23 cellular contexts compared by ENCODE assay signal in the genomic region with DNA sequence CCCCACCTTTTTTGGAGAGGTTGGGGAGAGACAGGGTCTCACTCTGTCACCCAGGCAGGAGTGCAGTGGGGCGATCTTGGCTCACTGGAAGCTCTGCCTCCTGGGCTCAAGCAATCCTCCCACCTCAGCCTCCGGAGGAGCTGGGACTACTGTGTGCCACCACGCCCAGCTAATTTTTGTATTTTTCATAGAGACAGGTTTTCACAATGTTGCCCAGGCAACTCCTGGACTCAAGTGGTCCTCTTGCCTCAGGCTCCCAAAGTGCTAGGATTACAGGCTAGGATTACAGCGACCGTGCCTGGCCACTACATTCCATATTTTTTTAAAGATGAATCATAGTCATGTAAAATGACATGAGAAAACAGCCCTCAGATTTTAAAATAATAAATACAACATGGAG. TPM values are rescaled to one million over a fixed set of nuclear protein-coding genes. Genes with fewer than 3 reads are reported as not detected.
DNase-seq lines count a peak whose midpoint lies in the region; ATAC-seq and TF ChIP-seq lines count a peak whose summit lies in the region.
"Had no signal": no experiment of that assay in that cellular context is flagged by ENCODE, and none has a peak within 500 bp of the region (broad histone marks: within the 10 kb centered on the region; RNA-seq: fewer than 3 reads in every experiment).

No MANE protein-coding gene starts in this region.

- H2BK12ac ChIP-seq in trophoblast cell (ENCODE audit: low read length): no peak overlapping the region

- TF ChIP-seq CTCF in choroid plexus epithelial cell (conservative IDR thresholded peaks at IDR 0.05; ENCODE audit: low read depth, low read length) (no peak), testis (IDR thresholded peaks at IDR 0.05) (no peak)

- peak; percentile 15 for DNase-seq in HCEC 1CT
- peak; percentile 20 for DNase-seq in RPMI7951 (ENCODE audit: low read depth)
- peak; percentile 40 for DNase-seq in choroid plexus epithelial cell (ENCODE audit: low read depth)
- peak; percentile 81 to 91 for DNase-seq in trophoblast cell
- DNase-seq in effector CD8-positive, alpha-beta T cell (lab: John Stamatoyannopoulos, UW): no peak
- no peak for DNase-seq in NCI-H526 treated with DMSO at 0.1 percent for 48 hours (lab: John Stamatoyannopoulos, UW)
- DNase-seq in testis: no peak
- no peak for DNase-seq in right cardiac atrium
- DNase-seq: activated CD4-positive, alpha-beta memory T cell treated with anti-CD3 and anti-CD28 coated beads, Interleukin-2, amount 10 ng/mL, durations not matched to agents 7 days and 5 days; activated CD8-positive, alpha-beta memory T cell treated with anti-CD3 and anti-CD28 coated beads, Interleukin-2, amount 50 U/mL, for 48 hours; C1 segment of cervical spinal cord; central memory CD4-positive, alpha-beta T cell; COR-L47; NCI-H1436; NCI-H524 treated with DMSO at 0.1 percent for 48 hours; RPMI8226; stimulated activated CD4-positive, alpha-beta T cell treated with anti-CD3 and anti-CD28 coated beads, Interleukin-4, amount 100 ng/mL, for 1 hour; substantia nigra; T-helper 1 cell had no signal

- H3K36me3 ChIP-seq in trophoblast cell (ENCODE audit: control insufficient read depth in 1 of 2, insufficient read depth in 2 of 2, low read length in 2 of 2): no peaks in the 10 kb centered on the region
- no peaks in the 10 kb centered on the region for H3K36me3 ChIP-seq in testis (ENCODE audit: low read depth, missing control alignments)

- no peak overlapping the region for H3K14ac ChIP-seq in trophoblast cell (ENCODE audit: low read length)

- H2AFZ ChIP-seq in trophoblast cell (ENCODE audit: insufficient read depth, low read length, poor library complexity): no peak overlapping the region

- H2BK120ac ChIP-seq in trophoblast cell (ENCODE audit: insufficient read depth, low read length, poor library complexity): no peak overlapping the region

- H3K27me3 ChIP-seq in trophoblast cell (ENCODE audit: insufficient read depth, low read length) (no peaks in the 10 kb centered on the region), testis (no peaks in the 10 kb centered on the region), right cardiac atrium (ENCODE audit: control insufficient read depth, insufficient read depth) (no peaks in the 10 kb centered on the region)
- H3K27me3 ChIP-seq: ascending aorta had no signal

- WGBS in trophoblast cell (ENCODE audit: extremely low coverage, insufficient coverage, insufficient read length): no CpG with 5 or more reads among the region's 5 CpGs
- WGBS in testis, 2 donors: 93 to 94% methylated on average over 5 of the region's 5 CpGs
- WGBS in right cardiac atrium: 97% methylated on average over 5 of the region's 5 CpGs

- H3K9me3 ChIP-seq in trophoblast cell (ENCODE audit: insufficient read depth, low read depth, low read length): no peaks in the 10 kb centered on the region
- no peaks in the 10 kb centered on the region for H3K9me3 ChIP-seq in testis
- H3K9me3 ChIP-seq in right cardiac atrium (ENCODE audit: control insufficient read depth, low read length): no peaks in the 10 kb centered on the region
- H3K9me3 ChIP-seq: ascending aorta had no signal

- H3K79me1 ChIP-seq in trophoblast cell (ENCODE audit: low read length): no peaks in the 10 kb centered on the region

- H3K23ac ChIP-seq in trophoblast cell (ENCODE audit: low read length): no peak overlapping the region

- H4K12ac ChIP-seq in trophoblast cell (ENCODE audit: low read depth, low read length): no peak overlapping the region

- H3K27ac ChIP-seq in trophoblast cell (ENCODE audit: low read depth, low read length) (no peak overlapping the region), testis (no peak overlapping the region), right cardiac atrium (ENCODE audit: low read length) (no peak overlapping the region)
- H3K27ac ChIP-seq: ascending aorta had no signal

- H3K79me2 ChIP-seq in trophoblast cell (ENCODE audit: control insufficient read depth, insufficient read depth, low read length, poor library complexity): peaks cover 1% of the 10 kb centered on the region

- ATAC-seq in right cardiac atrium: no peak
- ATAC-seq: K562; natural killer cell treated with Interleukin-12 subunit alpha and Interleukin-12 subunit beta and Interleukin-15 and Interleukin-18, amount 100 ng/mL, for 72 hours; stimulated activated effector memory CD8-positive, alpha-beta T cell treated with anti-CD3 and anti-CD28 coated beads, Interleukin-12 subunit alpha, Interleukin-12 subunit beta, amount 100 ng/mL, for 72 hours had no signal

- H3K4me2 ChIP-seq in trophoblast cell (ENCODE audit: low read length): no peak overlapping the region

- no peak overlapping the region for H3K4ac ChIP-seq in trophoblast cell (ENCODE audit: low read depth, low read length)

- H2AK5ac ChIP-seq in trophoblast cell (ENCODE audit: low read length): no peak overlapping the region

- no peak overlapping the region for H3K18ac ChIP-seq in trophoblast cell (ENCODE audit: low read length)

- intact Hi-C loops in testis (cut with DNase I; ENCODE audit: low total_unique reads) (no loop called here), right cardiac atrium (cut with DNase I) (no loop called here)

- no peak overlapping the region for H4K91ac ChIP-seq in trophoblast cell (ENCODE audit: low read depth, low read length)

- no peak overlapping the region for H2BK5ac ChIP-seq in trophoblast cell (ENCODE audit: low read depth, low read length, poor library complexity)

- H3K4me1 ChIP-seq in trophoblast cell (ENCODE audit: control insufficient read depth in 1 of 2, insufficient read depth in 2 of 2, low read length in 2 of 2) (peaks cover 0 to 2% of the 10 kb centered on the region in 2 experiments), testis (no peaks in the 10 kb centered on the region), right cardiac atrium (ENCODE audit: control insufficient read depth, insufficient read depth, low read length) (no peaks in the 10 kb centered on the region)
- H3K4me1 ChIP-seq: ascending aorta had no signal

- H4K8ac ChIP-seq in trophoblast cell (ENCODE audit: low read depth, low read length): peak overlapping the region; percentile 38

- no peak overlapping the region for H3K4me3 ChIP-seq in choroid plexus epithelial cell (ENCODE audit: low read depth, low read length)
- H3K4me3 ChIP-seq in trophoblast cell (ENCODE audit: low read depth, low read length): no peak overlapping the region
- H3K4me3 ChIP-seq in testis: no peak overlapping the region
- no peak overlapping the region for H3K4me3 ChIP-seq in right cardiac atrium (ENCODE audit: low read length)
- H3K4me3 ChIP-seq: ascending aorta, K562 had no signal

- no peak overlapping the region for H3K9ac ChIP-seq in trophoblast cell (ENCODE audit: low read length)

- TF ChIP-seq POLR2A in testis (IDR thresholded peaks at IDR 0.05): no peak

RNA-seq across cellular contexts. Expression of gene CWC22, which starts 32.4 kb away (rescaled TPM):
- 15.5 and 21.7 TPM in 2 replicates for total RNA-seq in RPMI7951 (2014; rRNA removed; shearing (Covaris generic))
- 20.7 and 21.2 TPM in 2 replicates for polyA plus RNA-seq in trophoblast cell (2013)
- total RNA-seq in testis: 10 to 100 TPM; 20.1 to 21.6 TPM
- polyA plus RNA-seq in testis (ENCODE audit: insufficient read depth, low read depth, low replicate concordance): 4.4 TPM
- total RNA-seq in right cardiac atrium: 10 to 100 TPM; 14.2 to 15.6 (median 14.8) TPM
- 9.2 TPM for polyA plus RNA-seq in right cardiac atrium

Comparison
In these comparisons a context has a peak if more than half of its experiments do, and no peak if none do; other contexts are left out.
1. DNase-seq: peak in HCEC 1CT (single experiment), RPMI7951 (single experiment), choroid plexus epithelial cell (single experiment) and trophoblast cell (2 of 2); none in effector CD8-positive, alpha-beta T cell (single experiment), NCI-H526 treated with DMSO at 0.1 percent for 48 hours (single experiment), testis (single experiment) and right cardiac atrium (0 of 3).